ENCODE assay signal across 8 cellular contexts in the genomic region with DNA sequence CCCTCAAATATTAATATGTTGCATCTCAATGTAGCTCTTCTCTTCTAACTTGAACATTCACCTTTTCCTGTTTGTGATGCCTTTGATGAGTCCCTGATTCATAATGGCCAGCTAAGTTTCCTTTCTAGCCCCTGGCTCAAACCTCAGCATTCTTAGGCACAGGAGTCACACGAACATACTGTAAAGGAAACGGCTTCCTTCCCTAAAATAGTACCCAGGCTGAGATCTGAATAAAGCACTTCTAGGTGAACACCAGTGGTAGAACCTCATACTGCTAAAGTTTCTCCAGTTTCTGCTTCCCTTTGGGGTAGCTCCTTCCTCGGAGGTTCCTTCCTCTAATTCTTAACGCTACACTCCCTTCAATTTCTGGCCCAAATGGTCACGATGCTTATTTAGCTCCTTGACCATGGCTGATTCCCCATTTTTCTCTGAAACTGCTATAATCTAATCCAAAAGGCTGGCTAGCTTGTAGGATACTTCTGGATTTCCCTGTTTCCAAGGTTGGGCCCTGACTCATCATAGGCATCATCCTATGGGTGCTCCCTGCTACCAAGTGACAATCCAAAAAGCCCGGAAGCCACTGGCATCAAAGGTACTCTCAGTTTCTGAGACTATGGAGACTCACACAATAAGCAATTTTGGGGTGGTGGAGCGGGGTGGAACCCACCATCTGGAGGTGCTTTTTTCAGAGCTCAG. TPM values are rescaled to one million over a fixed set of nuclear protein-coding genes. Genes with fewer than 3 reads are reported as not detected.
A peak's percentile ranks its signal among the peaks of the same experiment; 100 is the strongest.
DNase-seq lines count a peak whose midpoint lies in the region; ATAC-seq and TF ChIP-seq lines count a peak whose summit lies in the region.

No MANE protein-coding gene starts in this region.

- H3K9me3 Mint-ChIP-seq in activated CD8-positive, alpha-beta T cell treated with anti-CD3 and anti-CD28 coated beads for 36 hours = no peaks in the 10 kb centered on the region

- H3K9me3 ChIP-seq in left ventricle myocardium inferior (replicated peaks) (no peaks in the 10 kb centered on the region), upper lobe of left lung (no peaks in the 10 kb centered on the region)

- H3K27ac Mint-ChIP-seq in activated CD8-positive, alpha-beta T cell treated with anti-CD3 and anti-CD28 coated beads for 36 hours = peak overlapping the region; percentile 4

- CTCF ChIA-PET in activated CD8-positive, alpha-beta T cell treated with anti-CD3 and anti-CD28 coated beads for 36 hours (lab: Charles Lee) = interaction anchor here (1.2 to 8.0 kb wide), 7 partner anchors 9 to 311 kb away, joined by 3 to 68 read pairs (median 6); no protein-coding TSS in a partner anchor

- no peak for TF ChIP-seq EP300 in upper lobe of left lung (IDR thresholded peaks at IDR 0.05)

- no peak overlapping the region for H3K4me3 ChIP-seq in left ventricle myocardium inferior
- H3K4me3 ChIP-seq in upper lobe of left lung = no peak overlapping the region

- peak overlapping the region; percentile 91 for H3K4me3 Mint-ChIP-seq in activated CD8-positive, alpha-beta T cell treated with anti-CD3 and anti-CD28 coated beads for 36 hours

- H3K27me3 Mint-ChIP-seq in activated CD8-positive, alpha-beta T cell treated with anti-CD3 and anti-CD28 coated beads for 36 hours = no peaks in the 10 kb centered on the region

- DNase-seq in left ventricle myocardium inferior (no peak), left cardiac atrium (no peak), hepatic stellate cell (ENCODE audit: low spot score) (peak; percentile 75), upper lobe of left lung (no peak), foreskin melanocyte (no peak)
- no peak for DNase-seq in activated CD8-positive, alpha-beta T cell treated with anti-CD3 and anti-CD28 coated beads for 36 hours
- DNase-seq in activated CD8-positive, alpha-beta memory T cell treated with anti-CD3 and anti-CD28 coated beads, Interleukin-2, amount 50 U/mL, for 48 hours = no peak
- DNase-seq in activated CD4-positive, alpha-beta T cell treated with anti-CD3 and anti-CD28 coated beads, Interleukin-2, amount 50 U/mL, for 1 hour = no peak

- H3K36me3 Mint-ChIP-seq in activated CD8-positive, alpha-beta T cell treated with anti-CD3 and anti-CD28 coated beads for 36 hours (ENCODE audit: low read depth) = peaks cover 47% of the 10 kb centered on the region

- H3K36me3 ChIP-seq in left ventricle myocardium inferior (peaks cover 30% of the 10 kb centered on the region), upper lobe of left lung (peaks cover 20 to 38% (median 22%) of the 10 kb centered on the region in 4 donors)

- ATAC-seq in left cardiac atrium = no peak
- no peak for ATAC-seq in activated CD8-positive, alpha-beta T cell treated with anti-CD3 and anti-CD28 coated beads for 36 hours
- no peak for ATAC-seq in upper lobe of left lung (ENCODE audit: low FRiP score in 2 of 2)

- peaks cover 33% of the 10 kb centered on the region for H3K4me1 Mint-ChIP-seq in activated CD8-positive, alpha-beta T cell treated with anti-CD3 and anti-CD28 coated beads for 36 hours (ENCODE audit: low read depth)

- TF ChIP-seq POLR2A in upper lobe of left lung (IDR thresholded peaks at IDR 0.05) = no peak

- TF ChIP-seq CTCF in left ventricle myocardium inferior (IDR thresholded peaks at IDR 0.05; ENCODE audit: borderline replicate concordance) = no peak
- TF ChIP-seq CTCF in activated CD8-positive, alpha-beta T cell treated with anti-CD3 and anti-CD28 coated beads for 36 hours (IDR thresholded peaks at IDR 0.05) = no peak
- no peak for TF ChIP-seq CTCF in upper lobe of left lung (IDR thresholded peaks at IDR 0.05)

- no peaks in the 10 kb centered on the region for H3K27me3 ChIP-seq in left ventricle myocardium inferior (ENCODE audit: low read depth)
- H3K27me3 ChIP-seq in upper lobe of left lung = no peaks in the 10 kb centered on the region

- H3K27ac ChIP-seq in left ventricle myocardium inferior (replicated peaks) (peak overlapping the region; percentile 63), upper lobe of left lung (peak overlapping the region in 3 of 4 donors; percentile 9 to 51 (median 44))

- POLR2A ChIA-PET in activated CD8-positive, alpha-beta T cell treated with anti-CD3 and anti-CD28 coated beads for 36 hours (lab: Charles Lee) = no interaction called here

- 65 to 75% methylated on average over 7 of the region's 7 CpGs for WGBS in upper lobe of left lung, 2 donors

- H3K4me1 ChIP-seq in left ventricle myocardium inferior (peaks cover 74% of the 10 kb centered on the region), upper lobe of left lung (peaks cover 30 to 37% (median 34%) of the 10 kb centered on the region in 4 donors)

- intact Hi-C loops in left ventricle myocardium inferior (cut with micrococcal nuclease) (no loop called here), left cardiac atrium (cut with DNase I) (no loop called here)
- intact Hi-C loops in activated CD8-positive, alpha-beta T cell treated with anti-CD3 and anti-CD28 coated beads for 36 hours (cut with micrococcal nuclease) = no loop called here

RNA-seq across cellular contexts. Expression of a gene that starts 2.4 kb away (rescaled TPM):
- total RNA-seq in left ventricle myocardium inferior = 76.4 TPM
- total RNA-seq in left cardiac atrium = 10 to 100 TPM; 63.2 to 83.9 TPM
- 10 to 100 TPM; 27.3 to 28.0 TPM for total RNA-seq in activated CD8-positive, alpha-beta T cell treated with anti-CD3 and anti-CD28 coated beads for 36 hours
- total RNA-seq in upper lobe of left lung = 10 to 100 TPM; 37.3 to 59.4 (median 50.3) TPM

RNA-seq across cellular contexts. Expression of a gene that starts 2.5 kb away (rescaled TPM):
- total RNA-seq in left ventricle myocardium inferior = 34.7 TPM
- 10 to 100 TPM; 30.2 to 31.7 TPM for total RNA-seq in left cardiac atrium
- 10 to 100 TPM; 25.3 to 27.0 TPM for total RNA-seq in activated CD8-positive, alpha-beta T cell treated with anti-CD3 and anti-CD28 coated beads for 36 hours
- 10 to 100 TPM; 13.8 to 44.0 (median 20.6) TPM for total RNA-seq in upper lobe of left lung
